In the genomic region with DNA sequence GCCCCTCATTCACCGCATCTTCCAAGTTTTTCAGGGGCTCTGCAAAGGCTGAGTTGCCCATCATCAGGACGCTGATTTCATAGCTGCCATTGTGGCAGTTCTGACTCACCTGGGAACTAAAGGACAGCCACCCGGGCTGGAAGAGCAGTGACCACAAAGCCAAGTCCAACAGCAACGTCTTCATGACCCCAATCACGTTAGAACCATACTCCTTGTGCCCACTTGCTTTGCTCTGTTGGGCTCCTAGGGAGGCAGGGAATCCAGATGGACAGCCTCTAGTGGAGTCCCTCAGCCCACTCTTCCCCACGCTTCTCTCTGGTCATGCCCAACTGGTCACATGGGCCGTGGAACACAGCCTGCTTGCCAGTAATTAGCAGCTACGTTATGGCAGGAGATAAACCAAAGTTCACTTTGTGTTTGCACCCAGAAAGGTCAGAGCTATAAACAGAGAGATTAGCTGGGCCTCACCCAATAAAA, we compare ENCODE assay signal across 21 cellular contexts. TPM values are rescaled to one million over a fixed set of nuclear protein-coding genes. Genes with fewer than 3 reads are reported as not detected.
A peak's percentile ranks its signal among the peaks of the same experiment; 100 is the strongest.
DNase-seq lines count a peak whose midpoint lies in the region; ATAC-seq, FAIRE-seq and TF ChIP-seq lines count a peak whose summit lies in the region.
"Had no signal": no experiment of that assay in that cellular context is flagged by ENCODE, and none has a peak within 500 bp of the region (broad histone marks: within the 10 kb centered on the region; RNA-seq: fewer than 3 reads in every experiment).

A gene (minus strand): TSS at position 335 of the 477 bp plus-strand sequence. CDS start 151 bp downstream, at position 184.

- H3K4me3 Mint-ChIP-seq in nephron progenitor cell, result no peak within 1 kb of the TSS
- H3K4me3 Mint-ChIP-seq: B cell had no signal

- 12% methylated on average over 8 of the region's 8 CpGs for WGBS in HepG2 (ENCODE audit: low lambda C conversion rate)
- 55% methylated on average over 6 of the region's 8 CpGs for WGBS in right lobe of liver (ENCODE audit: insufficient coverage, low coverage, low lambda C conversion rate, missing lambda C conversion rate)
- WGBS in H1 (ENCODE audit: extremely low coverage in 1 of 2, insufficient coverage in 1 of 2, insufficient read length in 1 of 2, insufficient replicate concordance in 2 of 2, low coverage in 1 of 2, low lambda C conversion rate in 2 of 2, missing lambda C conversion rate in 1 of 2), 2 experiments, result 86% methylated on average over 8 of the region's 8 CpGs; no CpG with 5 or more reads in 1 of the 2 experiments

- in situ Hi-C loops in HepG2 (cut with HindIII; ENCODE audit: extremely low pct_ligation_motif_present, low pct_unique_long_range_greater_than_20kb), result no loop called here
- in situ Hi-C loops in GM13976 (cut with MboI; ENCODE audit: low sequenced_read_pairs, unreplicated experiment), result no loop called here

- H2AFZ ChIP-seq in HepG2 (ENCODE audit: low read length), result peak within 1 kb of the TSS; percentile 23
- H2AFZ ChIP-seq in H1 (ENCODE audit: low read length), result no peak within 1 kb of the TSS
- H2AFZ ChIP-seq: GM23248 had no signal

- no peak within 1 kb of the TSS for H3K23ac ChIP-seq in H1 (ENCODE audit: insufficient read length)

- H3K9me3 ChIP-seq in HepG2 (ENCODE audit: low read length), result no peaks in the 10 kb centered on the region
- no peaks in the 10 kb centered on the region for H3K9me3 ChIP-seq in right lobe of liver
- H3K9me3 ChIP-seq in H1 (ENCODE audit: insufficient read depth in 2 of 2, low read depth in 1 of 2, low read length in 1 of 2), result no peaks in the 10 kb centered on the region

- no peak for FAIRE-seq in HepG2 (lab: Jason Lieb, UNC)
- FAIRE-seq in H1 (lab: Jason Lieb, UNC), result no peak
- FAIRE-seq: G401.6, GM19239 had no signal

- no peaks in the 10 kb centered on the region for H3K36me3 ChIP-seq in HepG2 (replicated peaks in 1 of 2; ENCODE audit: control insufficient read depth in 1 of 2, insufficient read depth in 2 of 2, low read length in 2 of 2)
- no peaks in the 10 kb centered on the region for H3K36me3 ChIP-seq in right lobe of liver
- peaks cover 2 to 31% (median 11%) of the 10 kb centered on the region in 4 experiments; a peak in 4 of 8 replicates for H3K36me3 ChIP-seq in H1 (ENCODE audit: control insufficient read depth in 2 of 4, insufficient read depth in 4 of 4, low read length in 3 of 4)

- H3K4me1 ChIP-seq in HepG2 (ENCODE audit: insufficient read depth, low read length) (no peaks in the 10 kb centered on the region), right lobe of liver (no peaks in the 10 kb centered on the region), H1 (replicated peaks in 1 of 4; ENCODE audit: control insufficient read depth in 3 of 4, insufficient read depth in 4 of 4, low read length in 3 of 4) (no peaks in the 10 kb centered on the region; a peak in 1 of 7 replicates)

- H3K14ac ChIP-seq in H1 (ENCODE audit: insufficient read length), result no peak within 1 kb of the TSS

- peak within 1 kb of the TSS; percentile 70 for H3K27ac Mint-ChIP-seq in nephron progenitor cell
- H3K27ac Mint-ChIP-seq: B cell had no signal

- H3K4me2 ChIP-seq in HepG2 (ENCODE audit: low read depth, low read length) (no peak within 1 kb of the TSS), H1 (ENCODE audit: insufficient read depth in 1 of 2, low read depth in 2 of 2, low read length in 2 of 2) (no peak within 1 kb of the TSS)

- H2BK12ac ChIP-seq in H1 (ENCODE audit: low read depth, low read length), result no peak within 1 kb of the TSS

- H4K8ac ChIP-seq in H1 (ENCODE audit: extremely low read depth, insufficient read depth, low read length), result no peak within 1 kb of the TSS

- H2BK5ac ChIP-seq in H1 (ENCODE audit: low read depth, low read length), result no peak within 1 kb of the TSS

- ATAC-seq in HepG2, result no peak
- no peak for ATAC-seq in right lobe of liver
- no peak for ATAC-seq in stimulated activated naive CD8-positive, alpha-beta T cell treated with anti-CD3 and anti-CD28 coated beads, Interleukin-15, Interleukin-2, amounts not matched to agents 100 U/mL and 50 U/mL, for 24 hours

- TF ChIP-seq CTCF in HepG2 (CRISPR knock-in tag; IDR thresholded peaks at IDR 0.05) (no peak), right lobe of liver (IDR thresholded peaks at IDR 0.05) (no peak), H1 (IDR thresholded peaks at IDR 0.05; ENCODE audit: control extremely low read depth in 1 of 3, insufficient read depth in 1 of 3, low read depth in 1 of 3, low read length in 3 of 3) (no peak), nephron progenitor cell (IDR thresholded peaks at IDR 0.05) (no peak), GM13976 (IDR thresholded peaks at IDR 0.05; ENCODE audit: borderline replicate concordance, control extremely low read depth, extremely low read depth, insufficient read depth, missing control alignments) (no peak)

- H3K27me3 ChIP-seq in HepG2 (ENCODE audit: control insufficient read depth in 1 of 2, insufficient read depth in 2 of 2, low read length in 2 of 2), result no peaks in the 10 kb centered on the region
- no peaks in the 10 kb centered on the region for H3K27me3 ChIP-seq in right lobe of liver
- H3K27me3 ChIP-seq in H1 (replicated peaks in 1 of 4; ENCODE audit: control insufficient read depth in 3 of 4, extremely low read depth in 1 of 4, insufficient read depth in 3 of 4, low read length in 3 of 4), result no peaks in the 10 kb centered on the region; a peak in 2 of 7 replicates

- TF ChIP-seq RAD21 in HepG2 (CRISPR knock-in tag; IDR thresholded peaks at IDR 0.05), result no peak
- TF ChIP-seq RAD21 in H1 (IDR thresholded peaks at IDR 0.05 in 1 of 2, conservative IDR thresholded peaks at IDR 0.05 in 1 of 2; ENCODE audit: low read depth in 2 of 2, low read length in 2 of 2), result no peak

- no peak within 1 kb of the TSS for H4K91ac ChIP-seq in H1 (replicated peaks; ENCODE audit: insufficient read length, low read length)

- H4K5ac ChIP-seq in H1 (ENCODE audit: insufficient read length, low read depth, low read length), result no peak within 1 kb of the TSS

- DNase-seq in HepG2 (ENCODE audit: low spot score) (no peak), right lobe of liver (no peak), H1 (ENCODE audit: low read depth in 1 of 2, low spot score in 2 of 2) (no peak), nephron progenitor cell (no peak), DMS53 treated with DMSO at 0.1 percent for 48 hours (lab: John Stamatoyannopoulos, UW; ENCODE audit: unreplicated experiment) (no peak), GM13976 (ENCODE audit: low spot score) (no peak), SHP77 (lab: John Stamatoyannopoulos, UW) (no peak)
- DNase-seq in stimulated activated naive CD8-positive, alpha-beta T cell treated with anti-CD3 and anti-CD28 coated beads, Interleukin-15, Interleukin-2, amounts not matched to agents 100 U/mL and 50 U/mL, for 24 hours, result no peak
- DNase-seq: 8988T, DMS 273 treated with DMSO at 0.1 percent for 48 hours, GM23248, KG1, MV-4-11, NCI-H1694 treated with DMSO at 0.1 percent for 48 hours, NCI-H510A treated with DMSO at 0.1 percent for 48 hours, NCI-H82 had no signal

- H3K18ac ChIP-seq in H1 (ENCODE audit: extremely low read depth, low read length), result no peak within 1 kb of the TSS

- intact Hi-C loops in HepG2 (cut with micrococcal nuclease; ENCODE audit: unreplicated experiment) (no loop called here), right lobe of liver (cut with DNase I) (no loop called here)

- H2BK120ac ChIP-seq in H1 (replicated peaks; ENCODE audit: low read depth, low read length), result no peak within 1 kb of the TSS

- H4K20me1 ChIP-seq in HepG2 (ENCODE audit: insufficient read depth, low read length) (no peaks in the 10 kb centered on the region), H1 (replicated peaks in 1 of 2; ENCODE audit: control insufficient read depth in 1 of 2, insufficient read depth in 2 of 2, low read length in 2 of 2) (peaks cover 4 to 9% of the 10 kb centered on the region in 2 experiments)

- no peak within 1 kb of the TSS for H2BK20ac ChIP-seq in H1 (ENCODE audit: low read length)

- TF ChIP-seq EP300 in HepG2 (IDR thresholded peaks at IDR 0.05; ENCODE audit: low read depth in 2 of 2, low read length in 2 of 2) (no peak), HepG2 (CRISPR knock-in tag; IDR thresholded peaks at IDR 0.05; ENCODE audit: borderline replicate concordance) (no peak), H1 (IDR thresholded peaks at IDR 0.05; ENCODE audit: borderline replicate concordance in 1 of 2, low read depth in 2 of 2, low read length in 2 of 2) (no peak)

- TF ChIP-seq POLR2A in HepG2 (IDR thresholded peaks at IDR 0.05; ENCODE audit: insufficient read depth in 1 of 2, low read depth in 2 of 2, low read length in 2 of 2) (no peak), right lobe of liver (IDR thresholded peaks at IDR 0.05) (no peak), H1 (IDR thresholded peaks at IDR 0.05; ENCODE audit: control extremely low read depth in 1 of 2, low read depth in 2 of 2, low read length in 2 of 2) (peak in 1 of 2 experiments; percentile 80; a peak in 1 of 3 replicates)

- no peaks in the 10 kb centered on the region for H3K79me1 ChIP-seq in H1 (ENCODE audit: low read depth, low read length)

- H3K4me3 ChIP-seq in HepG2 (replicated peaks in 1 of 3; ENCODE audit: insufficient read depth in 1 of 3, low read depth in 2 of 3, low read length in 3 of 3) (no peak within 1 kb of the TSS), right lobe of liver (no peak within 1 kb of the TSS), H1 (ENCODE audit: extremely low read depth in 1 of 4, insufficient read depth in 2 of 4, low read depth in 3 of 4, low read length in 4 of 4) (no peak within 1 kb of the TSS)
- H3K4me3 ChIP-seq: GM23248 had no signal

- no peak within 1 kb of the TSS for H3K56ac ChIP-seq in H1 (replicated peaks; ENCODE audit: insufficient read length, low read depth, low read length)

- no peak within 1 kb of the TSS for H3K4ac ChIP-seq in H1 (replicated peaks; ENCODE audit: insufficient read length, low read depth, low read length)

- H2AK5ac ChIP-seq in H1 (ENCODE audit: low read depth, low read length), result no peak within 1 kb of the TSS

- H3K79me2 ChIP-seq in HepG2 (ENCODE audit: insufficient read depth, low read length) (no peaks in the 10 kb centered on the region), H1 (ENCODE audit: control insufficient read depth in 1 of 2, insufficient read depth in 2 of 2, low read length in 2 of 2) (no peaks in the 10 kb centered on the region)

- H3K27ac ChIP-seq in HepG2 (ENCODE audit: extremely low read length, insufficient read depth, low read length) (no peak within 1 kb of the TSS), right lobe of liver (no peak within 1 kb of the TSS), H1 (ENCODE audit: low read depth, low read length) (no peak within 1 kb of the TSS)
- H3K27ac ChIP-seq: GM23248, RWPE1 had no signal

- H3K9ac ChIP-seq in HepG2 (ENCODE audit: insufficient read depth, low read depth, low read length) (no peak within 1 kb of the TSS), H1 (replicated peaks in 1 of 4; ENCODE audit: extremely low read depth in 1 of 4, low read depth in 3 of 4, low read length in 3 of 4) (no peak within 1 kb of the TSS)
- H3K9ac ChIP-seq: GM23248 had no signal

- POLR2A ChIA-PET in HepG2 (lab: Yijun Ruan, JAX) (no interaction called here), H1 (lab: Charles Lee; ENCODE audit: partially characterized antibody) (interaction anchor here (0.9 to 12.8 kb wide), 6 partner anchors 8 to 76 kb away, joined by 5 to 167 read pairs (median 26); a partner anchor contains a TSS)

- no peaks in the 10 kb centered on the region for H3K36me3 Mint-ChIP-seq in nephron progenitor cell (ENCODE audit: low read depth)

- H2BK15ac ChIP-seq in H1 (ENCODE audit: low read length), result no peak within 1 kb of the TSS

- no peaks in the 10 kb centered on the region for H3K23me2 ChIP-seq in H1 (ENCODE audit: low read depth, low read length)

- BruUV-seq in HepG2 (replicated peaks; lab: Mats Ljungman, UMichigan), result no TSS peak

- peaks cover 5% of the 10 kb centered on the region for H3K9me3 Mint-ChIP-seq in nephron progenitor cell

- CTCF ChIA-PET in HepG2 (lab: Yijun Ruan, JAX; ENCODE audit: low intra/inter-chr PET ratio, low total read pairs) (no interaction called here), H1 (lab: Charles Lee; ENCODE audit: partially characterized antibody) (interaction anchor here (1.2 kb wide), 1 partner anchor 41 kb away, joined by 5 read pairs; no protein-coding TSS in a partner anchor)

- H3K27me3 Mint-ChIP-seq in nephron progenitor cell (ENCODE audit: low read depth, poor library complexity), result peaks cover 7% of the 10 kb centered on the region

- H3K4me1 Mint-ChIP-seq in nephron progenitor cell, result peaks cover 4% of the 10 kb centered on the region

RNA-seq across cellular contexts. Expression of the gene that starts here (rescaled TPM):
- total RNA-seq in HepG2 (2016; rRNA removed; fragmentation: Illumina TruSeq; extraction: Trizol), result not detected in 2 replicates
- not detected in 2 replicates for total RNA-seq in HepG2 (2016; cell fraction: cytosol; rRNA removed; fragmentation: Illumina TruSeq; extraction: Trizol; ENCODE audit: low read depth)
- not detected in 2 replicates for total RNA-seq in HepG2 (2016; cell fraction: insoluble cytoplasmic fraction; rRNA removed; fragmentation: Illumina TruSeq; extraction: Trizol)
- total RNA-seq in HepG2 (2016; cell fraction: membrane; rRNA removed; fragmentation: Illumina TruSeq; extraction: Trizol), result not detected in 2 replicates
- total RNA-seq in HepG2 (2016; cell fraction: nucleus; rRNA removed; fragmentation: Illumina TruSeq; extraction: Trizol), result not detected in 2 replicates
- 0.09 TPM in 1 of 2 replicates, not detected in the other for polyA plus RNA-seq in HepG2 (2011; rRNA removed)
- 0.01 and 0.08 TPM in 2 replicates for polyA plus RNA-seq in HepG2 (2011; cell fraction: cytosol; rRNA removed)
- 0.05 TPM in 1 of 2 replicates, not detected in the other for polyA plus RNA-seq in HepG2 (2011; cell fraction: nucleus; rRNA removed)
- 0.07 and 0.08 TPM in 2 replicates for polyA plus RNA-seq in HepG2 (2012)
- not detected in 2 replicates for polyA plus RNA-seq in HepG2 (2016; cell fraction: cytosol; fragmentation: Illumina TruSeq; extraction: Trizol; ENCODE audit: low read depth)
- not detected in 2 replicates for polyA plus RNA-seq in HepG2 (2016; cell fraction: insoluble cytoplasmic fraction; fragmentation: Illumina TruSeq; extraction: Trizol; ENCODE audit: low read depth)
- not detected in 2 replicates for polyA plus RNA-seq in HepG2 (2016; cell fraction: membrane; fragmentation: Illumina TruSeq; extraction: Trizol; ENCODE audit: low read depth)
- not detected in 2 replicates for polyA plus RNA-seq in HepG2 (2016; cell fraction: nucleus; fragmentation: Illumina TruSeq; extraction: Trizol; ENCODE audit: insufficient read depth, low read depth)
- polyA minus RNA-seq in HepG2 (2011; rRNA and poly(A)+ RNA removed; ENCODE audit: low replicate concordance), result 0.08 TPM in 1 of 2 replicates, not detected in the other
- polyA minus RNA-seq in HepG2 (2011; cell fraction: cytosol; rRNA and poly(A)+ RNA removed), result not detected in 2 replicates
- 0.25 and 0.26 TPM in 2 replicates for polyA minus RNA-seq in HepG2 (2011; cell fraction: nucleus; rRNA and poly(A)+ RNA removed)
- total RNA-seq in right lobe of liver, result under 1 TPM in 1 of 6 experiments, not detected in 5; 0.10 TPM
- total RNA-seq in H1 (2021; fragmentation: NEBNext Ultra II Directional; extraction: Animal tissue kit (Norgen Biotek cat#: 25700)), result 2.5 and 3.2 TPM in 2 replicates
- polyA plus RNA-seq in H1 (2011; rRNA removed), result 1.1 and 1.9 TPM in 2 replicates
- 1.1 TPM for polyA plus RNA-seq in H1 (2011; cell fraction: cytosol; rRNA removed)
- polyA plus RNA-seq in H1 (2011; cell fraction: nucleus; rRNA removed), result 2.1 TPM
- 1.2 to 2.0 TPM (median 1.8 TPM) in 4 replicates for polyA plus RNA-seq in H1 (2012, experiment 1 of 2)
- 0.09 TPM for polyA plus RNA-seq in H1 (2012, experiment 2 of 2)
- polyA plus RNA-seq in H1 (2013, experiment 1 of 2), result 1.8 TPM
- 1.7 TPM for polyA plus RNA-seq in H1 (2013, experiment 2 of 2)
- 3.9 and 4.2 TPM in 2 replicates for polyA minus RNA-seq in H1 (2011; rRNA and poly(A)+ RNA removed)
- 1.8 TPM for polyA minus RNA-seq in H1 (2011; cell fraction: cytosol; rRNA and poly(A)+ RNA removed)
- 5.1 TPM for polyA minus RNA-seq in H1 (2011; cell fraction: nucleus; rRNA and poly(A)+ RNA removed)
- total RNA-seq: GM23248 had no signal
- polyA plus RNA-seq: AG04450, GM23248 had no signal
